Comparison of ENCODE assay signal across 20 cellular contexts in the genomic region with DNA sequence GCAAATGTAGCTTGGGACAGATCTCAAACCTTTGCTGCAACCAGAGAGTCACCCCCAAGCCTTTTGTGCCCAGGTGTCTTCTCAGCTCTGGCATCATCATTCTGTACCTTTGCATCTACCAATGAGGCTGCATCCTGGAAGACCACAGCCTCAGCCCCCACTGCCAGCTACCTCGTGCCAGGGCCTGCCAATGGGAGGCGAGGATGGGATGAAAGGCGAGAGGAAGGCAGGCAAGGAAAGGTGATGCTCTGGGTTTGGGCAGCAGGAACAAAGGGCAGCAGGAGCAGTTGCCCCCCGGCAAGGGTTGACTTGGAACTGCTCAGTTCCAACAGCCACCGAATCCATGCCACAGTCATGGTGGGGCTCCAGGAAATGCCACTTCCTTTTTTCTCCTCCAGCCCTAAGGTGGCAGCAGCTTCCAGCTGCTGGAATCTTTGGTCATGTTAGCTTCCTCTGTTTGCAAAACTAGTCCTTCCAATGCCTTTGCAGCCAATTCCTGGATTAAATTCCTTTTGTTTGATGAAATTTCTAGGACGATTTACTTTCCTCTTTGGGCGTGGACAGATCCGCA.
"Had no signal": no experiment of that assay in that cellular context is flagged by ENCODE, and none has a peak within 500 bp of the region (broad histone marks: within the 10 kb centered on the region; RNA-seq: fewer than 3 reads in every experiment).

No MANE protein-coding gene starts in this region.

- H3K27ac ChIP-seq: colonic mucosa, esophagus squamous epithelium, gastroesophageal sphincter, left ventricle myocardium inferior, lower lobe of right lung, neutrophil, stomach had no signal

- FAIRE-seq: keratinocyte, small intestine, urothelium cell line had no signal

- H3K4me3 ChIP-seq: colonic mucosa, esophagus squamous epithelium, gastroesophageal sphincter, left ventricle myocardium inferior, lower lobe of right lung, stomach had no signal

- H3K36me3 ChIP-seq: colonic mucosa, esophagus squamous epithelium, gastroesophageal sphincter, left ventricle myocardium inferior, lower lobe of right lung, neutrophil, stomach had no signal

- H3K9me3 ChIP-seq: colonic mucosa, esophagus squamous epithelium, gastroesophageal sphincter, left ventricle myocardium inferior, lower lobe of right lung, neutrophil, stomach had no signal

- DNase-seq: colonic mucosa; dermis blood vessel endothelial cell; esophagus squamous epithelium; foreskin fibroblast; immature natural killer cell; left ventricle myocardium inferior; lower lobe of right lung; mesenchymal stem cell; naive B cell; nephron progenitor cell; right cardiac atrium; small intestine; stimulated activated CD4-positive, alpha-beta T cell treated with anti-CD3 and anti-CD28 coated beads, Interleukin-12 subunit alpha, Interleukin-12 subunit beta, amount 100 ng/mL, for 4 hours; stimulated activated naive CD4-positive, alpha-beta T cell; stomach; trophoblast cell had no signal

- H3K4me1 ChIP-seq: colonic mucosa, esophagus squamous epithelium, gastroesophageal sphincter, left ventricle myocardium inferior, lower lobe of right lung, stomach had no signal

- ATAC-seq: gastroesophageal sphincter, lower lobe of right lung, right cardiac atrium had no signal

- H3K27me3 ChIP-seq: colonic mucosa, neutrophil had no signal
